7 cellular contexts compared by ENCODE assay signal in genomic region chr6:79631800-79632172, GRCh38. TPM values are rescaled to one million over a fixed set of nuclear protein-coding genes. Genes with fewer than 3 reads are reported as not detected.
DNase-seq lines count a peak whose midpoint lies in the region; ATAC-seq, FAIRE-seq and TF ChIP-seq lines count a peak whose summit lies in the region.

No MANE protein-coding gene starts in this region.

- no peaks in the 10 kb centered on the region for H3K36me3 Mint-ChIP-seq in WTC11

- no peak overlapping the region for H3K27ac Mint-ChIP-seq in WTC11

- intact Hi-C loops in left ventricle myocardium inferior (cut with micrococcal nuclease) = loop anchor here (2.0 kb wide), 1 partner anchor 39 kb away; no protein-coding TSS in a partner anchor

- DNase-seq in WTC11 (ENCODE audit: low spot score) (no peak), left ventricle myocardium inferior (no peak), HTR-8/SVneo (ENCODE audit: insufficient read length, low spot score) (no peak), NCI-H2107 treated with DMSO at 0.1 percent for 48 hours (lab: John Stamatoyannopoulos, UW; ENCODE audit: unreplicated experiment) (no peak)

- FAIRE-seq in HTR-8/SVneo (lab: Jason Lieb, UNC) = no peak

- H3K4me2 ChIP-seq in skeletal muscle satellite cell (ENCODE audit: low read length) = peak overlapping the region; percentile 96

- H3K4me1 Mint-ChIP-seq in WTC11 = peaks cover 18% of the 10 kb centered on the region

- H3K9me3 ChIP-seq in HUES48 (ENCODE audit: control insufficient read depth, insufficient read depth, low read length) = no peaks in the 10 kb centered on the region
- no peaks in the 10 kb centered on the region for H3K9me3 ChIP-seq in left ventricle myocardium inferior (replicated peaks)
- H3K9me3 ChIP-seq in skeletal muscle satellite cell (replicated peaks; ENCODE audit: low read length) = no peaks in the 10 kb centered on the region

- H3K27me3 ChIP-seq in HUES48 (ENCODE audit: control insufficient read depth, insufficient read depth, low read length) (peaks cover 11% of the 10 kb centered on the region), left ventricle myocardium inferior (ENCODE audit: low read depth) (no peaks in the 10 kb centered on the region), skeletal muscle satellite cell (ENCODE audit: control insufficient read depth, insufficient read depth, low read length) (no peaks in the 10 kb centered on the region)

- peak overlapping the region; percentile 96 for H3K4me3 Mint-ChIP-seq in WTC11

- H3K9ac ChIP-seq in HUES48 (ENCODE audit: low read depth, low read length) (peak overlapping the region; percentile 79), skeletal muscle satellite cell (ENCODE audit: low read depth, low read length) (peak overlapping the region; percentile 67)

- ATAC-seq in WTC11 (no peak), GM18909 (IDR thresholded peaks at IDR 0.05; ENCODE audit: poor library complexity, unreplicated experiment) (no peak)

- no peak for TF ChIP-seq CTCF in WTC11 (IDR thresholded peaks at IDR 0.05)
- no peak for TF ChIP-seq CTCF in left ventricle myocardium inferior (IDR thresholded peaks at IDR 0.05; ENCODE audit: borderline replicate concordance)

- H3K27me3 Mint-ChIP-seq in WTC11 (ENCODE audit: low read depth) = peaks cover 22% of the 10 kb centered on the region

- POLR2A ChIA-PET in WTC11 (lab: Charles Lee) = interaction anchor here (1.9 kb wide), 2 partner anchors 8 to 95 kb away, joined by 7 read pairs; partner anchors contain the start of gene LCA5

- H3K4me3 ChIP-seq in HUES48 (ENCODE audit: low read depth, low read length) (peak overlapping the region; percentile 88), left ventricle myocardium inferior (peak overlapping the region; percentile 87), skeletal muscle satellite cell (ENCODE audit: low read length) (peak overlapping the region; percentile 85)

- CTCF ChIA-PET in WTC11 (lab: Charles Lee) = interaction anchor here (0.7 to 2.6 kb wide), 9 partner anchors 8 to 238 kb away, joined by 3 to 7 read pairs (median 5); no protein-coding TSS in a partner anchor

- no peak overlapping the region for H3K27ac ChIP-seq in HUES48 (ENCODE audit: low read depth, low read length)
- H3K27ac ChIP-seq in left ventricle myocardium inferior (replicated peaks) = peak overlapping the region; percentile 81

- no peaks in the 10 kb centered on the region for H3K9me3 Mint-ChIP-seq in WTC11

- H3K4me1 ChIP-seq in HUES48 (ENCODE audit: control insufficient read depth, insufficient read depth, low read length) (peaks cover 9% of the 10 kb centered on the region), left ventricle myocardium inferior (peaks cover 37% of the 10 kb centered on the region), skeletal muscle satellite cell (ENCODE audit: control insufficient read depth, insufficient read depth, low read length) (peaks cover 5% of the 10 kb centered on the region)

- H3K36me3 ChIP-seq in HUES48 (ENCODE audit: control insufficient read depth, insufficient read depth, low read length) (no peaks in the 10 kb centered on the region), left ventricle myocardium inferior (no peaks in the 10 kb centered on the region), skeletal muscle satellite cell (ENCODE audit: insufficient read depth, low read length) (no peaks in the 10 kb centered on the region)

TF ChIP-seq in WTC11, 78 proteins besides CTCF, POLR2A, EP300 and RAD21:
- TF ChIP-seq, protein P1, sequence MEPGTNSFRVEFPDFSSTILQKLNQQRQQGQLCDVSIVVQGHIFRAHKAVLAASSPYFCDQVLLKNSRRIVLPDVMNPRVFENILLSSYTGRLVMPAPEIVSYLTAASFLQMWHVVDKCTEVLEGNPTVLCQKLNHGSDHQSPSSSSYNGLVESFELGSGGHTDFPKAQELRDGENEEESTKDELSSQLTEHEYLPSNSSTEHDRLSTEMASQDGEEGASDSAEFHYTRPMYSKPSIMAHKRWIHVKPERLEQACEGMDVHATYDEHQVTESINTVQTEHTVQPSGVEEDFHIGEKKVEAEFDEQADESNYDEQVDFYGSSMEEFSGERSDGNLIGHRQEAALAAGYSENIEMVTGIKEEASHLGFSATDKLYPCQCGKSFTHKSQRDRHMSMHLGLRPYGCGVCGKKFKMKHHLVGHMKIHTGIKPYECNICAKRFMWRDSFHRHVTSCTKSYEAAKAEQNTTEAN (CRISPR knock-in tag; IDR thresholded peaks at IDR 0.05) = no peak
- TF ChIP-seq CBFB (CRISPR knock-in tag; IDR thresholded peaks at IDR 0.05; ENCODE audit: low read depth) (no peak), NR2C2 (CRISPR knock-in tag; IDR thresholded peaks at IDR 0.05) (no peak)
- TF ChIP-seq, protein P2, sequence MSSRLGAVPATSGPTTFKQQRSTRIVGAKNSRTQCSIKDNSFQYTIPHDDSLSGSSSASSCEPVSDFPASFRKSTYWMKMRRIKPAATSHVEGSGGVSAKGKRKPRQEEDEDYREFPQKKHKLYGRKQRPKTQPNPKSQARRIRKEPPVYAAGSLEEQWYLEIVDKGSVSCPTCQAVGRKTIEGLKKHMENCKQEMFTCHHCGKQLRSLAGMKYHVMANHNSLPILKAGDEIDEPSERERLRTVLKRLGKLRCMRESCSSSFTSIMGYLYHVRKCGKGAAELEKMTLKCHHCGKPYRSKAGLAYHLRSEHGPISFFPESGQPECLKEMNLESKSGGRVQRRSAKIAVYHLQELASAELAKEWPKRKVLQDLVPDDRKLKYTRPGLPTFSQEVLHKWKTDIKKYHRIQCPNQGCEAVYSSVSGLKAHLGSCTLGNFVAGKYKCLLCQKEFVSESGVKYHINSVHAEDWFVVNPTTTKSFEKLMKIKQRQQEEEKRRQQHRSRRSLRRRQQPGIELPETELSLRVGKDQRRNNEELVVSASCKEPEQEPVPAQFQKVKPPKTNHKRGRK (CRISPR knock-in tag; IDR thresholded peaks at IDR 0.05; ENCODE audit: borderline replicate concordance) = no peak

RNA-seq across cellular contexts. Expression of gene SH3BGRL2, which starts 0.7 kb away (rescaled TPM):
- total RNA-seq in WTC11 (2021) (13.8 to 16.5 TPM (median 15.5 TPM) in 3 replicates), left ventricle myocardium inferior (5.8 TPM)
- total RNA-seq in skeletal muscle satellite cell (2012; rRNA removed) = 1.3 and 1.5 TPM in 2 replicates
